In genomic region chr10:124696446-124697392, GRCh38 we compare ENCODE assay signal across 9 cellular contexts. TPM values are rescaled to one million over a fixed set of nuclear protein-coding genes. Genes with fewer than 3 reads are reported as not detected.
DNase-seq lines count a peak whose midpoint lies in the region; ATAC-seq and TF ChIP-seq lines count a peak whose summit lies in the region.
"Had no signal": no experiment of that assay in that cellular context is flagged by ENCODE, and none has a peak within 500 bp of the region (broad histone marks: within the 10 kb centered on the region; RNA-seq: fewer than 3 reads in every experiment).

No MANE protein-coding gene starts in this region.

- H3K27me3 ChIP-seq in endodermal cell (ENCODE audit: control insufficient read depth, insufficient read depth, low read length, poor library complexity, severe bottlenecking) (no peaks in the 10 kb centered on the region), vagina (no peaks in the 10 kb centered on the region), PC-3 (ENCODE audit: low read length) (no peaks in the 10 kb centered on the region)

- H3K9ac ChIP-seq in endodermal cell (ENCODE audit: extremely low read depth, low read length, poor library complexity, severe bottlenecking) (no peak overlapping the region), PC-3 (ENCODE audit: low read length) (no peak overlapping the region)

- no peaks in the 10 kb centered on the region for H3K79me2 ChIP-seq in PC-3 (ENCODE audit: low read length)

- ATAC-seq in GM19468 (IDR thresholded peaks at IDR 0.05; ENCODE audit: extremely low read depth, unreplicated experiment) (peak; percentile 61), HG03520 (IDR thresholded peaks at IDR 0.05; ENCODE audit: unreplicated experiment) (peak; percentile 66), PC-3 (no peak)

- peak overlapping the region; percentile 63 for H3K27ac Mint-ChIP-seq in endodermal cell

- BruUV-seq in PC-3 (replicated peaks; lab: Mats Ljungman, UMichigan) = no TSS peak

- H3K4me1 ChIP-seq in endodermal cell (ENCODE audit: control insufficient read depth, insufficient read depth, low read length) = no peaks in the 10 kb centered on the region
- H3K4me1 ChIP-seq in vagina = peaks cover 50% of the 10 kb centered on the region
- H3K4me1 ChIP-seq in PC-3 (ENCODE audit: insufficient read depth, low read length) = no peaks in the 10 kb centered on the region

- DNase-seq in GM12864 (ENCODE audit: low read depth) (no peak), endodermal cell (no peak), vagina (ENCODE audit: extremely low spot score in 2 of 2) (no peak), PC-3 (no peak), ecto neural progenitor cell (ENCODE audit: low spot score) (no peak), medulla oblongata (ENCODE audit: extremely low spot score) (no peak)

- CTCF ChIA-PET in PC-3 (lab: Charles Lee) = no interaction called here

- H3K4me3 ChIP-seq in GM12864 (ENCODE audit: low read depth, low read length) (peak overlapping the region; percentile 28), endodermal cell (ENCODE audit: low read length) (no peak overlapping the region), vagina (no peak overlapping the region), PC-3 (ENCODE audit: low read length) (no peak overlapping the region)

- no peak overlapping the region for H3K4me2 ChIP-seq in PC-3 (ENCODE audit: low read length)

- H4K20me1 ChIP-seq in PC-3 (ENCODE audit: low read length) = no peaks in the 10 kb centered on the region

- H3K27ac ChIP-seq in endodermal cell (ENCODE audit: low read depth, low read length) = no peak overlapping the region
- H3K27ac ChIP-seq in vagina = peak overlapping the region; percentile 42
- no peak overlapping the region for H3K27ac ChIP-seq in PC-3 (ENCODE audit: low read length)
- H3K27ac ChIP-seq: HL-60 had no signal

- no peaks in the 10 kb centered on the region for H3F3A ChIP-seq in PC-3 (ENCODE audit: low read length, unreplicated experiment)

- H3K36me3 Mint-ChIP-seq in endodermal cell (ENCODE audit: low read depth) = peaks cover 11% of the 10 kb centered on the region

- H3K4me1 Mint-ChIP-seq in endodermal cell = peaks cover 6% of the 10 kb centered on the region

- peaks cover 20% of the 10 kb centered on the region for H3K36me3 ChIP-seq in endodermal cell (ENCODE audit: control insufficient read depth, insufficient read depth, low read length)
- peaks cover 0 to 3% of the 10 kb centered on the region in 2 donors for H3K36me3 ChIP-seq in vagina
- H3K36me3 ChIP-seq in PC-3 (ENCODE audit: low read depth, low read length) = no peaks in the 10 kb centered on the region

- POLR2A ChIA-PET in PC-3 (lab: Charles Lee; ENCODE audit: unreplicated experiment) = no interaction called here

- H3K9me3 ChIP-seq in endodermal cell (ENCODE audit: control insufficient read depth, low read length) (no peaks in the 10 kb centered on the region), vagina (no peaks in the 10 kb centered on the region), PC-3 (ENCODE audit: low read length) (no peaks in the 10 kb centered on the region)

- WGBS in endodermal cell (ENCODE audit: insufficient coverage in 1 of 2, insufficient read length in 1 of 2), 2 experiments = 95 to 97% methylated on average over 15 to 19 of the region's 19 CpGs

- H3K9me2 ChIP-seq in PC-3 (replicated peaks; ENCODE audit: low read length) = no peaks in the 10 kb centered on the region

- no peaks in the 10 kb centered on the region for H3K27me3 Mint-ChIP-seq in endodermal cell (ENCODE audit: insufficient read depth)

- H3K9me3 Mint-ChIP-seq in endodermal cell = no peaks in the 10 kb centered on the region

- TF ChIP-seq CTCF in GM12864 (IDR thresholded peaks at IDR 0.05; ENCODE audit: low read depth, low read length, missing control alignments) (no peak), endodermal cell (conservative IDR thresholded peaks at IDR 0.05) (no peak), vagina (IDR thresholded peaks at IDR 0.05) (no peak), PC-3 (conservative IDR thresholded peaks at IDR 0.05; ENCODE audit: low read depth, low read length) (no peak)

- no peak for TF ChIP-seq POLR2A in vagina (IDR thresholded peaks at IDR 0.05)

- intact Hi-C loops in vagina (cut with DNase I) = no loop called here
- intact Hi-C loops in PC-3 (cut with micrococcal nuclease) = no loop called here

- no peak overlapping the region for H3K4me3 Mint-ChIP-seq in endodermal cell

- no peak overlapping the region for H2AFZ ChIP-seq in PC-3 (ENCODE audit: low read length)

RNA-seq across cellular contexts. Expression of gene FAM53B, which starts 47.5 kb away (rescaled TPM):
- 10 to 100 TPM; 19.3 to 22.6 TPM for total RNA-seq in endodermal cell
- 21.4 TPM for polyA plus RNA-seq in endodermal cell (2013, experiment 1 of 2)
- 20.2 TPM for polyA plus RNA-seq in endodermal cell (2013, experiment 2 of 2)
- 35.1 TPM for total RNA-seq in vagina
- 16.5 and 19.4 TPM in 2 replicates for total RNA-seq in PC-3 (2014; rRNA removed)
